Comparison of ENCODE assay signal across 20 cellular contexts in genomic region chr11:130719516-130719915, GRCh38.
A peak's percentile ranks its signal among the peaks of the same experiment; 100 is the strongest.
DNase-seq lines count a peak whose midpoint lies in the region; ATAC-seq, FAIRE-seq and TF ChIP-seq lines count a peak whose summit lies in the region.
"Had no signal": no experiment of that assay in that cellular context is flagged by ENCODE, and none has a peak within 500 bp of the region (broad histone marks: within the 10 kb centered on the region; RNA-seq: fewer than 3 reads in every experiment).

No MANE protein-coding gene starts in this region.

- peak overlapping the region; percentile 78 for H3K27ac ChIP-seq in astrocyte (ENCODE audit: low read depth, low read length)
- no peak overlapping the region for H3K27ac ChIP-seq in CD4-positive, alpha-beta memory T cell (ENCODE audit: low read depth, low read length)
- H3K27ac ChIP-seq in CD8-positive, alpha-beta memory T cell (ENCODE audit: low read depth, low read length): no peak overlapping the region
- H3K27ac ChIP-seq: cardiac muscle cell, RWPE1 had no signal

- no peak overlapping the region for H3K4me3 ChIP-seq in astrocyte (ENCODE audit: insufficient read depth, low read depth, low read length)
- no peak overlapping the region for H3K4me3 ChIP-seq in foreskin fibroblast (ENCODE audit: low read depth in 1 of 2, low read length in 2 of 2)
- H3K4me3 ChIP-seq in CD4-positive, alpha-beta memory T cell (ENCODE audit: low read length in 2 of 2): no peak overlapping the region
- no peak overlapping the region for H3K4me3 ChIP-seq in CD8-positive, alpha-beta memory T cell (ENCODE audit: low read length)
- H3K4me3 ChIP-seq: cardiac muscle cell, MG63 had no signal

- in situ Hi-C loops in Caki2 (cut with HindIII; ENCODE audit: low pct_unique_long_range_greater_than_20kb, low sequenced_read_pairs): no loop called here

- H3K4me3 Mint-ChIP-seq in astrocyte (ENCODE audit: unreplicated experiment): no peak overlapping the region
- H3K4me3 Mint-ChIP-seq in osteocyte (ENCODE audit: unreplicated experiment): no peak overlapping the region
- no peak overlapping the region for H3K4me3 Mint-ChIP-seq in CD4-positive, alpha-beta memory T cell
- H3K4me3 Mint-ChIP-seq in CD8-positive, alpha-beta memory T cell: no peak overlapping the region
- H3K4me3 Mint-ChIP-seq: effector memory CD8-positive, alpha-beta T cell; immature natural killer cell; T-helper 17 cell had no signal

- H3K9me3 Mint-ChIP-seq in astrocyte (ENCODE audit: unreplicated experiment) (peaks cover 3% of the 10 kb centered on the region), osteocyte (ENCODE audit: unreplicated experiment) (no peaks in the 10 kb centered on the region)
- H3K9me3 Mint-ChIP-seq in CD4-positive, alpha-beta memory T cell: peaks cover 0 to 4% (median 0%) of the 10 kb centered on the region in 8 donors
- peaks cover 0 to 3% (median 0%) of the 10 kb centered on the region in 5 donors for H3K9me3 Mint-ChIP-seq in CD8-positive, alpha-beta memory T cell
- H3K9me3 Mint-ChIP-seq: effector memory CD8-positive, alpha-beta T cell; immature natural killer cell had no signal

- DNase-seq in Caki2 (ENCODE audit: low read depth) (peak; percentile 12), astrocyte (ENCODE audit: low read depth) (peak; percentile 92), foreskin fibroblast (peak; percentile 34 to 74), osteocyte (ENCODE audit: extremely low spot score, unreplicated experiment) (peak; percentile 36), DMS153 (lab: John Stamatoyannopoulos, UW) (no peak)
- no peak for DNase-seq in CD4-positive, alpha-beta memory T cell
- no peak for DNase-seq in CD8-positive, alpha-beta memory T cell
- DNase-seq: ACHN; effector memory CD8-positive, alpha-beta T cell; immature natural killer cell; MG63; NCI-H774; stimulated activated CD4-positive, alpha-beta T cell treated with anti-CD3 and anti-CD28 coated beads, Interleukin-15, amount 100 ng/mL, for 24 hours; T-helper 17 cell had no signal

- POLR2A ChIA-PET in CD4-positive, alpha-beta memory T cell (lab: Charles Lee; ENCODE audit: partially characterized antibody): no interaction called here
- POLR2A ChIA-PET in CD8-positive, alpha-beta memory T cell (lab: Charles Lee): no interaction called here

- H3K9ac ChIP-seq in astrocyte (ENCODE audit: low read length): peak overlapping the region; percentile 74

- peak overlapping the region; percentile 37 for H2AFZ ChIP-seq in astrocyte (ENCODE audit: low read depth, low read length)

- FAIRE-seq in astrocyte (lab: Jason Lieb, UNC): peak; percentile 64
- FAIRE-seq: D721Med, GM18507 had no signal

- CTCF ChIA-PET in CD4-positive, alpha-beta memory T cell (lab: Charles Lee; ENCODE audit: partially characterized antibody): no interaction called here
- CTCF ChIA-PET in CD8-positive, alpha-beta memory T cell (lab: Charles Lee): no interaction called here

- no peak for ATAC-seq in GM18868 (IDR thresholded peaks at IDR 0.05; ENCODE audit: unreplicated experiment)
- ATAC-seq: activated CD4-positive, CD25-positive, alpha-beta regulatory T cell treated with anti-CD3 and anti-CD28 coated beads, Interleukin-2, amount 50 U/mL, for 24 hours; effector memory CD8-positive, alpha-beta T cell; T-helper 17 cell had no signal

- H3K4me1 Mint-ChIP-seq in astrocyte (ENCODE audit: low read depth, unreplicated experiment) (peaks cover 30% of the 10 kb centered on the region), osteocyte (ENCODE audit: unreplicated experiment) (peaks cover 48% of the 10 kb centered on the region)
- no peaks in the 10 kb centered on the region for H3K4me1 Mint-ChIP-seq in CD4-positive, alpha-beta memory T cell
- H3K4me1 Mint-ChIP-seq in CD8-positive, alpha-beta memory T cell: no peaks in the 10 kb centered on the region
- H3K4me1 Mint-ChIP-seq: immature natural killer cell, T-helper 17 cell had no signal

- H3K36me3 Mint-ChIP-seq in astrocyte (ENCODE audit: low read depth, unreplicated experiment) (no peaks in the 10 kb centered on the region), osteocyte (ENCODE audit: unreplicated experiment) (peaks cover 2% of the 10 kb centered on the region)
- no peaks in the 10 kb centered on the region for H3K36me3 Mint-ChIP-seq in CD4-positive, alpha-beta memory T cell
- no peaks in the 10 kb centered on the region for H3K36me3 Mint-ChIP-seq in CD8-positive, alpha-beta memory T cell
- H3K36me3 Mint-ChIP-seq: immature natural killer cell had no signal

- no peaks in the 10 kb centered on the region for H4K20me1 ChIP-seq in astrocyte (ENCODE audit: insufficient read depth, low read length)

- intact Hi-C loops in CD4-positive, alpha-beta memory T cell (cut with micrococcal nuclease): no loop called here

- H3K36me3 ChIP-seq in astrocyte (ENCODE audit: insufficient read depth, low read length): no peaks in the 10 kb centered on the region
- no peaks in the 10 kb centered on the region for H3K36me3 ChIP-seq in CD4-positive, alpha-beta memory T cell (ENCODE audit: insufficient read depth, low read length)
- no peaks in the 10 kb centered on the region for H3K36me3 ChIP-seq in CD8-positive, alpha-beta memory T cell (ENCODE audit: insufficient read depth, low read length)
- H3K36me3 ChIP-seq: cardiac muscle cell, MG63 had no signal

- no peaks in the 10 kb centered on the region for H3K9me3 ChIP-seq in astrocyte (ENCODE audit: insufficient read depth, low read depth, low read length)
- no peaks in the 10 kb centered on the region for H3K9me3 ChIP-seq in CD4-positive, alpha-beta memory T cell (ENCODE audit: control insufficient read depth in 1 of 2, low read length in 2 of 2)
- no peaks in the 10 kb centered on the region for H3K9me3 ChIP-seq in CD8-positive, alpha-beta memory T cell (ENCODE audit: low read length)

- H3K27me3 Mint-ChIP-seq in astrocyte (ENCODE audit: low read depth, unreplicated experiment) (peaks cover 16% of the 10 kb centered on the region), osteocyte (ENCODE audit: unreplicated experiment) (no peaks in the 10 kb centered on the region)
- peaks cover 3 to 6% of the 10 kb centered on the region in 2 donors for H3K27me3 Mint-ChIP-seq in CD4-positive, alpha-beta memory T cell
- H3K27me3 Mint-ChIP-seq in CD8-positive, alpha-beta memory T cell: peaks cover 0 to 7% of the 10 kb centered on the region in 2 donors

- H3K27ac Mint-ChIP-seq in astrocyte (ENCODE audit: unreplicated experiment) (peak overlapping the region; percentile 85), osteocyte (ENCODE audit: unreplicated experiment) (peak overlapping the region; percentile 89)
- H3K27ac Mint-ChIP-seq in CD4-positive, alpha-beta memory T cell: no peak overlapping the region
- H3K27ac Mint-ChIP-seq in CD8-positive, alpha-beta memory T cell: no peak overlapping the region
- H3K27ac Mint-ChIP-seq: effector memory CD8-positive, alpha-beta T cell; immature natural killer cell; T-helper 17 cell had no signal

- H3K4me1 ChIP-seq in astrocyte (ENCODE audit: insufficient read depth, low read length): peaks cover 27% of the 10 kb centered on the region
- no peaks in the 10 kb centered on the region for H3K4me1 ChIP-seq in CD4-positive, alpha-beta memory T cell (ENCODE audit: insufficient read depth, low read length)
- no peaks in the 10 kb centered on the region for H3K4me1 ChIP-seq in CD8-positive, alpha-beta memory T cell (ENCODE audit: insufficient read depth, low read length)

- TF ChIP-seq CTCF in astrocyte (IDR thresholded peaks at IDR 0.05; ENCODE audit: insufficient read depth, low read depth, low read length) (no peak), foreskin fibroblast (IDR thresholded peaks at IDR 0.05; ENCODE audit: low read depth, low read length) (no peak), osteocyte (IDR thresholded peaks at IDR 0.05) (no peak)

- H3K79me2 ChIP-seq in astrocyte (ENCODE audit: insufficient read depth, low read length): no peaks in the 10 kb centered on the region

- H3K27me3 ChIP-seq in astrocyte (ENCODE audit: insufficient read depth, low read length): no peaks in the 10 kb centered on the region
- no peaks in the 10 kb centered on the region for H3K27me3 ChIP-seq in CD4-positive, alpha-beta memory T cell (ENCODE audit: insufficient read depth, low read length)
- no peaks in the 10 kb centered on the region for H3K27me3 ChIP-seq in CD8-positive, alpha-beta memory T cell (ENCODE audit: insufficient read depth, low read length, poor library complexity, severe bottlenecking)
- H3K27me3 ChIP-seq: cardiac muscle cell, MG63 had no signal

- H3K4me2 ChIP-seq in astrocyte (ENCODE audit: low read length): peak overlapping the region; percentile 80

Comparison
In these comparisons a context has a peak if more than half of its experiments do, and no peak if none do; other contexts are left out.
1. DNase-seq: peak in Caki2 (single experiment), astrocyte (single experiment), foreskin fibroblast (2 of 2) and osteocyte (single experiment); none in DMS153 (single experiment), CD4-positive, alpha-beta memory T cell (0 of 5) and CD8-positive, alpha-beta memory T cell (0 of 5).
2. H3K27ac Mint-ChIP-seq: peak in astrocyte (single experiment) and osteocyte (single experiment); none in CD4-positive, alpha-beta memory T cell (0 of 7) and CD8-positive, alpha-beta memory T cell (0 of 8).